In the genomic region with DNA sequence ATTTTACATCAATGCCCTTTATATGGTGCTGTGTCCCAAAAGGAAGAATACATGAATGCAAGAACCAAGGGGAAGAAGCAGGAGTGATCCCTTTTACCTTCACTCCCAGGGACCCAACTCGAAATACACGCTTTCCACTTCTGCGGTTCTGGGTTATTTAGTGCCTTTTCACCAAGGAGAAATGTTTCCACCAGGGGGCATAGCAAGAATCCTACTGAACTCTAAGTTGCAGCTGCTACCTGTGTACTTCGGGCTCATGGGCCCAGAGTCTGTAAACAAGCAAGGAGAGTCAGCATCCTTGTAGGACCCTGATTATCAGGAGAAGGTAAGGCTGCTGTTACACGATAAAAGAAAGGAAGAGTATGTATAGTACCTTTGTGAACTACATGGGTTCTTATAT, we compare ENCODE assay signal across 8 cellular contexts. TPM values are rescaled to one million over a fixed set of nuclear protein-coding genes. Genes with fewer than 3 reads are reported as not detected.
A peak's percentile ranks its signal among the peaks of the same experiment; 100 is the strongest.
DNase-seq lines count a peak whose midpoint lies in the region; ATAC-seq and TF ChIP-seq lines count a peak whose summit lies in the region.

No MANE protein-coding gene starts in this region.

- H3K9me3 Mint-ChIP-seq in stimulated activated naive B cell treated with anti-CD40 and anti-IgM and Interleukin-4, amounts not matched to agents 10 μg/mL and 1 μg/mL and 100 μg/mL, for 72 hours = peaks cover 0 to 1% of the 10 kb centered on the region in 2 donors
- peaks cover 0 to 2% (median 0%) of the 10 kb centered on the region in 5 donors for H3K9me3 Mint-ChIP-seq in CD8-positive, alpha-beta memory T cell

- ATAC-seq in stimulated activated naive B cell treated with anti-CD40 and anti-IgM and Interleukin-4, amounts not matched to agents 10 μg/mL and 1 μg/mL and 100 μg/mL, for 72 hours (replicated peaks) = peak; percentile 45 to 62

- H3K4me1 ChIP-seq in CD8-positive, alpha-beta memory T cell (ENCODE audit: insufficient read depth, low read length) = no peaks in the 10 kb centered on the region

- no peaks in the 10 kb centered on the region for H3K36me3 Mint-ChIP-seq in stimulated activated naive B cell treated with anti-CD40 and anti-IgM and Interleukin-4, amounts not matched to agents 10 μg/mL and 1 μg/mL and 100 μg/mL, for 72 hours
- H3K36me3 Mint-ChIP-seq in CD8-positive, alpha-beta memory T cell = no peaks in the 10 kb centered on the region

- H3K4me3 ChIP-seq in fibroblast of pulmonary artery (replicated peaks; ENCODE audit: low read depth, low read length) = no peak overlapping the region
- no peak overlapping the region for H3K4me3 ChIP-seq in CD8-positive, alpha-beta memory T cell (ENCODE audit: low read length)

- POLR2A ChIA-PET in CD8-positive, alpha-beta memory T cell (lab: Charles Lee) = no interaction called here

- no peak overlapping the region for H3K4me3 Mint-ChIP-seq in stimulated activated naive B cell treated with anti-CD40 and anti-IgM and Interleukin-4, amounts not matched to agents 10 μg/mL and 1 μg/mL and 100 μg/mL, for 72 hours
- H3K4me3 Mint-ChIP-seq in CD8-positive, alpha-beta memory T cell = no peak overlapping the region

- TF ChIP-seq CTCF in fibroblast of pulmonary artery (IDR thresholded peaks at IDR 0.05; ENCODE audit: low read length, missing control alignments) = peak; percentile 65

- no peaks in the 10 kb centered on the region for H3K27me3 ChIP-seq in CD8-positive, alpha-beta memory T cell (ENCODE audit: insufficient read depth, low read length, poor library complexity, severe bottlenecking)

- CTCF ChIA-PET in CD8-positive, alpha-beta memory T cell (lab: Charles Lee) = no interaction called here

- H3K9me3 ChIP-seq in CD8-positive, alpha-beta memory T cell (ENCODE audit: low read length) = no peaks in the 10 kb centered on the region

- H3K27ac Mint-ChIP-seq in stimulated activated naive B cell treated with anti-CD40 and anti-IgM and Interleukin-4, amounts not matched to agents 10 μg/mL and 1 μg/mL and 100 μg/mL, for 72 hours = no peak overlapping the region
- no peak overlapping the region for H3K27ac Mint-ChIP-seq in CD8-positive, alpha-beta memory T cell

- DNase-seq in DMS 273 (lab: John Stamatoyannopoulos, UW; ENCODE audit: unreplicated experiment) (peak; percentile 76), DMS 273 treated with DMSO at 0.1 percent for 48 hours (lab: John Stamatoyannopoulos, UW) (no peak), NCI-H748 (lab: John Stamatoyannopoulos, UW; ENCODE audit: unreplicated experiment) (peak; percentile 79), fibroblast of pulmonary artery (ENCODE audit: low read depth) (peak; percentile 78), GDM1 (lab: John Stamatoyannopoulos, UW) (no peak), superior temporal gyrus (ENCODE audit: extremely low spot score) (no peak)
- no peak for DNase-seq in stimulated activated naive B cell treated with anti-CD40 and anti-IgM and Interleukin-4, amounts not matched to agents 10 μg/mL and 1 μg/mL and 100 μg/mL, for 72 hours
- DNase-seq in CD8-positive, alpha-beta memory T cell = no peak

- no peaks in the 10 kb centered on the region for H3K4me1 Mint-ChIP-seq in stimulated activated naive B cell treated with anti-CD40 and anti-IgM and Interleukin-4, amounts not matched to agents 10 μg/mL and 1 μg/mL and 100 μg/mL, for 72 hours
- H3K4me1 Mint-ChIP-seq in CD8-positive, alpha-beta memory T cell = no peaks in the 10 kb centered on the region

- no peaks in the 10 kb centered on the region for H3K36me3 ChIP-seq in CD8-positive, alpha-beta memory T cell (ENCODE audit: insufficient read depth, low read length)

- peaks cover 7 to 12% of the 10 kb centered on the region in 2 donors for H3K27me3 Mint-ChIP-seq in stimulated activated naive B cell treated with anti-CD40 and anti-IgM and Interleukin-4, amounts not matched to agents 10 μg/mL and 1 μg/mL and 100 μg/mL, for 72 hours
- H3K27me3 Mint-ChIP-seq in CD8-positive, alpha-beta memory T cell = peaks cover 7 to 12% of the 10 kb centered on the region in 2 donors

- H3K27ac ChIP-seq in CD8-positive, alpha-beta memory T cell (ENCODE audit: low read depth, low read length) = no peak overlapping the region

RNA-seq across cellular contexts. Expression of a gene that starts 45.7 kb away (rescaled TPM):
- total RNA-seq in CD8-positive, alpha-beta memory T cell = under 1 TPM; 0.13 to 0.35 TPM
- not detected for polyA plus RNA-seq in CD8-positive, alpha-beta memory T cell

Comparison
In these comparisons a context has a peak if more than half of its experiments do, and no peak if none do; other contexts are left out.
1. DNase-seq: peak in DMS 273 (single experiment), NCI-H748 (single experiment) and fibroblast of pulmonary artery (single experiment); none in DMS 273 treated with DMSO at 0.1 percent for 48 hours (single experiment), stimulated activated naive B cell treated with anti-CD40 and anti-IgM and Interleukin-4, amounts not matched to agents 10 μg/mL and 1 μg/mL and 100 μg/mL, for 72 hours (single experiment), GDM1 (single experiment), superior temporal gyrus (single experiment) and CD8-positive, alpha-beta memory T cell (0 of 5).